Comparison of ENCODE assay signal across 8 cellular contexts in the genomic region with DNA sequence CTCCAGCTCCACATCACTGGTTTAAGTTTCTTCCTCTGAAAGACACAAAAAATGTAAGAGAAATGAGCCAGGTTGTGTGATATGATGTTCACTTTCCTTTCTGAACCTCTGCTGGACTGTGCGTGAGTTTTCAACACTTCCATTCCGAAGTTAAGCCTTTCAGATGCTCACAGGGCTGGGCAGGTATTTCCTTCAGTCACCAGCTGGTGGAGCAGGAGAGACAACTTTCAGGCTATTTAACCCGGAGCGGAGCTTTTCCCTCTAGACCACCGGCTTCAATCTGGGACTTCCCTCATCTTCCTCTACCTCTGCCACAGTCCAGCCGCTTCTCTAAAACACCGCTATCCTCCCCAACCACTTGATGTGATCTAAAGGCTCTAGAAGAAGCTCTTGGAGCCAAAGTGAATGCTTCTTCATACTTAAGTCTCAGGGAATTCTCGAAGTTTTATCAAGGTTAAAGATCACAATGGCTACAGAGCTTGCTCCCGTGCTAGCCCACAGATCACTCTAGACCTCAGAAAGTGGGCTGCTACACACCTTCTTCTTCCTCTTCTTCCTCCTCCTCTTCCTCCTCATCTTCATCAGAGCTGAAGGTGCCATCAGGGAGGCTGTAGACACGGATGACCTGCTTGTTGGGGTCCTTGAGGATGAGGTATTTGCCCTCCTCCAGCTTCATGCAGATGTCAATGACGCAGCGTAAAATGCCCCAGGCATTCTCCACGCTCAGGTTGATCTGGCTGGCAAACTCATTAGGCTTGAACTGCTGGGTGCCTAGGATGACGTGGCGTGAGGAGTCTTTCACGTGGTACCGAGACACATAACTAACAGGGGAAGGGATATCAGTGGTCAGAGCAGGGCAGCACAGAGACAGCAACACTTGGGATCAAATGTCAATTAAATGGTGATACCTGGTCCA. TPM values are rescaled to one million over a fixed set of nuclear protein-coding genes. Genes with fewer than 3 reads are reported as not detected.
DNase-seq lines count a peak whose midpoint lies in the region; ATAC-seq and TF ChIP-seq lines count a peak whose summit lies in the region.

No MANE protein-coding gene starts in this region.

- H3K4me2 ChIP-seq in DND-41 (ENCODE audit: insufficient read depth, low read length) = no peak overlapping the region

- no peaks in the 10 kb centered on the region for H3K9me3 ChIP-seq in DND-41 (ENCODE audit: insufficient read depth, low read length, severe bottlenecking)

- no peaks in the 10 kb centered on the region for H3K9me3 Mint-ChIP-seq in mesothelial cell of epicardium

- H2AFZ ChIP-seq in DND-41 (ENCODE audit: low read depth, low read length) = no peak overlapping the region

- H3K4me3 ChIP-seq in DND-41 (ENCODE audit: low read depth in 1 of 2, low read length in 2 of 2) (no peak overlapping the region), choroid plexus epithelial cell (ENCODE audit: low read depth, low read length) (no peak overlapping the region)

- peaks cover 43% of the 10 kb centered on the region for H3K36me3 Mint-ChIP-seq in mesothelial cell of epicardium

- H3K4me1 Mint-ChIP-seq in mesothelial cell of epicardium = peaks cover 6% of the 10 kb centered on the region

- no peak overlapping the region for H3K27ac ChIP-seq in DND-41 (ENCODE audit: low read length)

- H3K79me2 ChIP-seq in DND-41 (ENCODE audit: insufficient read depth, low read length) = peaks cover 9% of the 10 kb centered on the region

- H3K27ac Mint-ChIP-seq in mesothelial cell of epicardium = peak overlapping the region; percentile 68

- peaks cover 59% of the 10 kb centered on the region for H3K36me3 ChIP-seq in DND-41 (ENCODE audit: insufficient read depth, low read length)

- TF ChIP-seq CTCF in DND-41 (IDR thresholded peaks at IDR 0.05; ENCODE audit: borderline replicate concordance, extremely low read depth, low read length, poor library complexity, severe bottlenecking) (peak; percentile 74), choroid plexus epithelial cell (conservative IDR thresholded peaks at IDR 0.05; ENCODE audit: low read depth, low read length) (peak; percentile 81), mesothelial cell of epicardium (IDR thresholded peaks at IDR 0.05; ENCODE audit: unreplicated experiment) (peak; percentile 43)

- DNase-seq in DND-41 (peak; percentile 43), HPDE6-E6E7 (ENCODE audit: extremely low spot score) (peak; percentile 37), SW 1271 (lab: John Stamatoyannopoulos, UW) (peak; percentile 11 to 35), choroid plexus epithelial cell (ENCODE audit: low read depth) (peak; percentile 76), mesothelial cell of epicardium (ENCODE audit: low spot score in 2 of 2, unreplicated experiment in 2 of 2) (peak in 1 of 2 experiments; percentile 61)
- DNase-seq in NK-92 treated with Interleukin-12 subunit alpha and Interleukin-12 subunit beta, amount 100 ng/mL, for 24 hours (lab: John Stamatoyannopoulos, UW) = no peak

- ATAC-seq in DND-41 (ENCODE audit: insufficient read depth, low read depth) (no peak), HG03159 (IDR thresholded peaks at IDR 0.05; ENCODE audit: unreplicated experiment) (no peak), GM21529 (IDR thresholded peaks at IDR 0.05; ENCODE audit: unreplicated experiment) (no peak)

- peaks cover 15% of the 10 kb centered on the region; the same call in 1 of the 2 replicates for H4K20me1 ChIP-seq in DND-41 (ENCODE audit: insufficient read depth, low read length)

- H3K4me1 ChIP-seq in DND-41 (ENCODE audit: insufficient read depth, low read length) = peaks cover 13% of the 10 kb centered on the region

- H3K27me3 Mint-ChIP-seq in mesothelial cell of epicardium (ENCODE audit: low read depth) = no peaks in the 10 kb centered on the region

- H3K4me3 Mint-ChIP-seq in mesothelial cell of epicardium = no peak overlapping the region

- no peaks in the 10 kb centered on the region for H3K27me3 ChIP-seq in DND-41 (ENCODE audit: insufficient read depth, low read length, poor library complexity)

- H3K9ac ChIP-seq in DND-41 (ENCODE audit: low read depth, low read length) = no peak overlapping the region

RNA-seq across cellular contexts. Expression of a gene that starts 4.4 kb away (rescaled TPM):
- 39.8 to 43.9 TPM (median 39.9 TPM) in 3 replicates for total RNA-seq in mesothelial cell of epicardium

RNA-seq across cellular contexts. Expression of a gene that starts 17.7 kb away (rescaled TPM):
- total RNA-seq in mesothelial cell of epicardium = 194 to 204 TPM (median 197 TPM) in 3 replicates

RNA-seq across cellular contexts. Expression of a gene that starts 29.8 kb away (rescaled TPM):
- total RNA-seq in mesothelial cell of epicardium = 54.9 to 64.1 TPM (median 59.1 TPM) in 3 replicates
